Comparison of ENCODE assay signal across 2 cellular contexts in genomic region chr1:113947388-113948107, GRCh38.
TF ChIP-seq lines count a peak whose summit lies in the region.

No MANE protein-coding gene starts in this region.

TF ChIP-seq in SK-N-SH, 30 proteins besides CTCF, POLR2A, EP300 and RAD21:
- TF ChIP-seq USF1 (IDR thresholded peaks at IDR 0.05; ENCODE audit: borderline replicate concordance, low read depth) (no peak), RCOR1 (IDR thresholded peaks at IDR 0.05; ENCODE audit: low read length) (no peak), PBX3 (IDR thresholded peaks at IDR 0.05) (no peak), TEAD4 (IDR thresholded peaks at IDR 0.05; ENCODE audit: borderline replicate concordance, insufficient read depth) (no peak), REST (IDR thresholded peaks at IDR 0.05; ENCODE audit: low read depth, low read length) (no peak), JUND (IDR thresholded peaks at IDR 0.05) (no peak), ELF1 (IDR thresholded peaks at IDR 0.05) (no peak), CHD2 (IDR thresholded peaks at IDR 0.05; ENCODE audit: low read length, partially characterized antibody) (no peak), FOXJ3 (CRISPR knock-in tag; IDR thresholded peaks at IDR 0.05) (no peak), SIN3A (IDR thresholded peaks at IDR 0.05; ENCODE audit: borderline replicate concordance, low read depth, low read length) (no peak), FOXM1 (IDR thresholded peaks at IDR 0.05; ENCODE audit: low read depth) (no peak), USF2 (IDR thresholded peaks at IDR 0.05; ENCODE audit: borderline replicate concordance, low read depth, low read length) (no peak), FOSL2 (IDR thresholded peaks at IDR 0.05; ENCODE audit: borderline replicate concordance, low read depth) (no peak), ZBTB33 (IDR thresholded peaks at IDR 0.05; ENCODE audit: borderline replicate concordance, low read depth) (no peak), POLR2AphosphoS5 (IDR thresholded peaks at IDR 0.05; ENCODE audit: low read depth, low read length) (no peak), EZH2phosphoT487 (IDR thresholded peaks at IDR 0.05; ENCODE audit: borderline replicate concordance, low read depth) (no peak)

TF ChIP-seq in endothelial cell of umbilical vein, 7 proteins besides CTCF, POLR2A, EP300 and RAD21:
- no peak for TF ChIP-seq MYC (IDR thresholded peaks at IDR 0.05; ENCODE audit: low read depth, low read length)
- TF ChIP-seq FOS (IDR thresholded peaks at IDR 0.05; ENCODE audit: borderline replicate concordance, insufficient read depth, low read length) = no peak
- no peak for TF ChIP-seq POLR2AphosphoS5 (IDR thresholded peaks at IDR 0.05; ENCODE audit: insufficient read depth, low read depth, low read length)
- TF ChIP-seq EZH2 (IDR thresholded peaks at IDR 0.05; ENCODE audit: borderline replicate concordance, low read depth, low read length, severe bottlenecking) = no peak
- no peak for TF ChIP-seq MAX (IDR thresholded peaks at IDR 0.05; ENCODE audit: insufficient read depth, insufficient read length)
- no peak for TF ChIP-seq GATA2 (IDR thresholded peaks at IDR 0.05; ENCODE audit: insufficient read depth, insufficient read length, low read depth, low read length)
- TF ChIP-seq JUN (IDR thresholded peaks at IDR 0.05; ENCODE audit: borderline replicate concordance, insufficient read depth, insufficient read length, low read depth) = no peak
